In genomic region chr6:81772741-81773140, GRCh38 we compare ENCODE assay signal across 7 cellular contexts. TPM values are rescaled to one million over a fixed set of nuclear protein-coding genes. Genes with fewer than 3 reads are reported as not detected.
DNase-seq lines count a peak whose midpoint lies in the region; ATAC-seq lines count a peak whose summit lies in the region.

No MANE protein-coding gene starts in this region.

- no peak overlapping the region for H3K4me3 Mint-ChIP-seq in natural killer cell treated with Interleukin-12 subunit alpha and Interleukin-12 subunit beta and Interleukin-15 and Interleukin-18, amount 100 ng/mL, for 72 hours

- peak; percentile 97 for ATAC-seq in GM19328 (IDR thresholded peaks at IDR 0.05; ENCODE audit: unreplicated experiment)
- ATAC-seq in HG03025 (IDR thresholded peaks at IDR 0.05; ENCODE audit: low FRiP score, unreplicated experiment): peak; percentile 99
- ATAC-seq in natural killer cell treated with Interleukin-12 subunit alpha and Interleukin-12 subunit beta and Interleukin-15 and Interleukin-18, amount 100 ng/mL, for 72 hours: peak; percentile 91 to 92

- peaks cover 7 to 12% of the 10 kb centered on the region in 2 donors for H3K4me1 Mint-ChIP-seq in natural killer cell treated with Interleukin-12 subunit alpha and Interleukin-12 subunit beta and Interleukin-15 and Interleukin-18, amount 100 ng/mL, for 72 hours (ENCODE audit: low read depth in 2 of 2)

- H3K9me3 Mint-ChIP-seq in natural killer cell treated with Interleukin-12 subunit alpha and Interleukin-12 subunit beta and Interleukin-15 and Interleukin-18, amount 100 ng/mL, for 72 hours: no peaks in the 10 kb centered on the region

- DNase-seq in SK-MEL-5 (ENCODE audit: low read depth, low spot score): peak; percentile 16
- DNase-seq in natural killer cell treated with Interleukin-12 subunit alpha and Interleukin-12 subunit beta and Interleukin-15 and Interleukin-18, amount 100 ng/mL, for 72 hours (ENCODE audit: low spot score): no peak
- DNase-seq in DMS53 treated with DMSO at 0.1 percent for 48 hours (lab: John Stamatoyannopoulos, UW; ENCODE audit: unreplicated experiment): no peak
- DNase-seq in medulla oblongata (ENCODE audit: extremely low spot score): no peak
- DNase-seq in activated T-cell treated with anti-CD3 and anti-CD28 coated beads, Interleukin-2, amount 50 U/mL, for 1 hour: no peak

- in situ Hi-C loops in SK-MEL-5 (cut with HindIII; ENCODE audit: low pct_unique_long_range_greater_than_20kb, low sequenced_read_pairs): no loop called here

- H3K27me3 Mint-ChIP-seq in natural killer cell treated with Interleukin-12 subunit alpha and Interleukin-12 subunit beta and Interleukin-15 and Interleukin-18, amount 100 ng/mL, for 72 hours: peaks cover 0 to 4% of the 10 kb centered on the region in 2 donors

- H3K27ac Mint-ChIP-seq in natural killer cell treated with Interleukin-12 subunit alpha and Interleukin-12 subunit beta and Interleukin-15 and Interleukin-18, amount 100 ng/mL, for 72 hours: no peak overlapping the region

- no peaks in the 10 kb centered on the region for H3K36me3 Mint-ChIP-seq in natural killer cell treated with Interleukin-12 subunit alpha and Interleukin-12 subunit beta and Interleukin-15 and Interleukin-18, amount 100 ng/mL, for 72 hours

RNA-seq across cellular contexts. Expression of gene TENT5A, which starts 20.3 kb away (rescaled TPM):
- total RNA-seq in SK-MEL-5 (2014; rRNA removed; shearing (Covaris generic)): 38.8 and 39.1 TPM in 2 replicates
- 18.0 and 22.3 TPM in 2 replicates for polyA plus RNA-seq in SK-MEL-5 (2015; cell fraction: cytosol; rRNA removed)
- 38.9 and 44.8 TPM in 2 replicates for polyA plus RNA-seq in SK-MEL-5 (2015; cell fraction: nucleus; rRNA removed)
- total RNA-seq in natural killer cell treated with Interleukin-12 subunit alpha and Interleukin-12 subunit beta and Interleukin-15 and Interleukin-18, amount 100 ng/mL, for 72 hours: 1 to 10 TPM; 1.5 to 8.6 TPM
